ENCODE assay signal across 22 cellular contexts in the genomic region with DNA sequence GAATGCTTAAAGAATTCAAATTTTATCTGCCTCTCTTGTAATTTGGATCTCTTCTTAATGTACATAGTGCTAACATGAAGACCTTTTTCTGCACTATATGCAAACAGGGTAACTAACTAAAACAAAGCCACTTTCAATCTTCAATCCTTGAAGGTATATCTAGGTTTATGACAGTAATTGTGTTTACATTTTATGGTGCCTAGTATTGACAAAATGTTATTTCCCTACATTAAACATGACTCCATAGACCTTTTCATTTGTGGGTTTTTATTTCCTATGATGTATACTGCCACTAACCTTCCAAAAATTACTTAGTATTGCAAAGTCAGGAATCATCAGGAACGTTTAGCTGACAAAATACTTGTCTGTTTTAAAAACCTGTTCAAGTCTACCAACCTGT.
"Had no signal": no experiment of that assay in that cellular context is flagged by ENCODE, and none has a peak within 500 bp of the region (broad histone marks: within the 10 kb centered on the region; RNA-seq: fewer than 3 reads in every experiment).

No MANE protein-coding gene starts in this region.

- H3K36me3 ChIP-seq: SJCRH30 had no signal

- H3K9me3 ChIP-seq: Peyer's patch, SJCRH30 had no signal

- H3K27me3 ChIP-seq: Peyer's patch, SJCRH30 had no signal

- H3K4me1 ChIP-seq: Peyer's patch, SJCRH30 had no signal

- FAIRE-seq: HTR-8/SVneo, K562 had no signal

- H3K9me3 Mint-ChIP-seq: IgD-negative memory B cell had no signal

- ATAC-seq: K562, Right ventricle myocardium inferior, SK-N-SH treated with all-trans-retinoic acid at 6 μM for 48 hours had no signal

- H3K4me3 Mint-ChIP-seq: IgD-negative memory B cell had no signal

- H3K27me3 Mint-ChIP-seq: IgD-negative memory B cell had no signal

- H3K27ac Mint-ChIP-seq: IgD-negative memory B cell had no signal

- H3K4me2 ChIP-seq: KMS-11 had no signal

- H3K4me3 ChIP-seq: K562, Peyer's patch, SJCRH30 had no signal

- DNase-seq: Kasumi-1, MM.1S, NCI-H1092 treated with DMSO at 0.1 percent for 48 hours, NCI-H1436, NCI-H187, NCI-H2029, NCI-H2081 treated with DMSO at 0.1 percent for 48 hours, NCI-H2171, NCI-H226, NCI-H446, NCI-H510A, NCI-H524 treated with DMSO at 0.1 percent for 48 hours, Peyer's patch, SHP77 treated with DMSO at 0.1 percent for 48 hours, SJCRH30 had no signal

- H3K9ac ChIP-seq: KMS-11 had no signal

- H3K27ac ChIP-seq: HL-60, KMS-11, Peyer's patch, SJCRH30 had no signal
